ENCODE assay signal across 10 cellular contexts in genomic region chr10:100867564-100867963, GRCh38.
"Had no signal": no experiment of that assay in that cellular context is flagged by ENCODE, and none has a peak within 500 bp of the region (broad histone marks: within the 10 kb centered on the region; RNA-seq: fewer than 3 reads in every experiment).

No MANE protein-coding gene starts in this region.

- H3K4me2 ChIP-seq: KMS-11 had no signal

- H3K9me3 ChIP-seq: HAP-1 had no signal

- H3K4me1 ChIP-seq: HAP-1 had no signal

- H3K9ac ChIP-seq: GM23248, KMS-11 had no signal

- H3K4me3 Mint-ChIP-seq: HFFc6, IgD-negative memory B cell had no signal

- ATAC-seq: HCT116 had no signal

- H2AFZ ChIP-seq: GM23248 had no signal

- H3K27ac Mint-ChIP-seq: HFFc6, IgD-negative memory B cell had no signal

- FAIRE-seq: HTR-8/SVneo had no signal

- H3K27ac ChIP-seq: GM23248, KMS-11 had no signal

- DNase-seq: GM23248, GOT3, H7, HFFc6, KBM-7 had no signal

- H3K36me3 ChIP-seq: HAP-1 had no signal

- H3K4me3 ChIP-seq: GM23248, HAP-1 had no signal

- H3K36me3 Mint-ChIP-seq: IgD-negative memory B cell had no signal

- H3K9me3 Mint-ChIP-seq: HFFc6, IgD-negative memory B cell had no signal
